Comparison of ENCODE assay signal across 8 cellular contexts in the genomic region with DNA sequence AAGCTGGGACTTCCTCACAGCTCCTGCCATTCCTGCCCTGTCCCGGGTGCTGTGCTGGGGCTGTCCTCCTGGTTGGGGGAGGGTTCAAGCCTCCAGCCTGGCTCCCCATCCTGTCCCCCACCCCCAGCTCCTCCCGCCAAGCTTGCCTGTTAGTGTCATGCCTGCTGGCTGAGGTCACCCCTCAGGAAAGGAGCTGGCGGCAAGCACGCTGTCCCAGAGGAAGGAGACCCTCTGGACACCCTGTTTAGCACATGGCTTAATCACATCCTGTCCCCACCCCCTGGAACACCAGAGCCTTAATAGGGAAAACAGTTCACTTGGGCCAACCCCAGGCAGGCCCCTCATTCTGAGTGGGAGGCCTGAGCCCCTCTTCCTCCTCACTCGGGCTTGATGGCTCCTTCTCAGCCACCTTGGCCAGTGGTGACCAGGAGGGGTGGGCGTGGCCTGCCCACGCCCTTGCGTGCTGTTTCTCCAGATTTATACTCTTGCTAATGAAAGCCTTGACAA. TPM values are rescaled to one million over a fixed set of nuclear protein-coding genes. Genes with fewer than 3 reads are reported as not detected.
A peak's percentile ranks its signal among the peaks of the same experiment; 100 is the strongest.
DNase-seq lines count a peak whose midpoint lies in the region; ATAC-seq and TF ChIP-seq lines count a peak whose summit lies in the region.

No MANE protein-coding gene starts in this region.

- H3K27ac Mint-ChIP-seq in Caco-2 (ENCODE audit: unreplicated experiment) (peak overlapping the region; percentile 81), progenitor cell of endocrine pancreas (peak overlapping the region; percentile 93)
- no peak overlapping the region for H3K27ac Mint-ChIP-seq in activated T-helper 1 cell treated with anti-CD3 and anti-CD28 coated beads, Interleukin-12 subunit alpha, Interleukin-12 subunit beta, Interleukin-2, Interleukin-4 antibody, amounts not matched to agents 30 ng/mL and 10 ng/mL and 1 ng/mL, durations not matched to agents 14 hours and 24 hours and 36 hours
- H3K27ac Mint-ChIP-seq in CD8-positive, alpha-beta T cell, result no peak overlapping the region

- TF ChIP-seq CTCF in Caco-2 (IDR thresholded peaks at IDR 0.05; ENCODE audit: insufficient read depth in 1 of 2, low read depth in 1 of 2, low read length in 1 of 2, severe bottlenecking in 1 of 2, unreplicated experiment in 1 of 2) (no peak), progenitor cell of endocrine pancreas (IDR thresholded peaks at IDR 0.05; ENCODE audit: unreplicated experiment) (no peak)
- no peak for TF ChIP-seq CTCF in CD8-positive, alpha-beta T cell (IDR thresholded peaks at IDR 0.05)

- no peaks in the 10 kb centered on the region for H3K9me3 ChIP-seq in Caco-2
- no peaks in the 10 kb centered on the region for H3K9me3 ChIP-seq in CD8-positive, alpha-beta T cell (ENCODE audit: low read length)

- peaks cover 1% of the 10 kb centered on the region; the same call in 1 of the 2 replicates for H3K36me3 ChIP-seq in Caco-2 (ENCODE audit: control insufficient read depth, insufficient read depth, low read length)
- H3K36me3 ChIP-seq in CD8-positive, alpha-beta T cell (ENCODE audit: insufficient read depth, low read length), result peaks cover 45% of the 10 kb centered on the region

- ATAC-seq in Right ventricle myocardium superior (ENCODE audit: poor library complexity) (peak; percentile 68), GM19397 (IDR thresholded peaks at IDR 0.05; ENCODE audit: unreplicated experiment) (no peak)
- no peak for ATAC-seq in CD8-positive, alpha-beta T cell

- H3K27me3 Mint-ChIP-seq in Caco-2 (ENCODE audit: insufficient read depth, unreplicated experiment) (no peaks in the 10 kb centered on the region), progenitor cell of endocrine pancreas (no peaks in the 10 kb centered on the region)
- no peaks in the 10 kb centered on the region for H3K27me3 Mint-ChIP-seq in activated T-helper 1 cell treated with anti-CD3 and anti-CD28 coated beads, Interleukin-12 subunit alpha, Interleukin-12 subunit beta, Interleukin-2, Interleukin-4 antibody, amounts not matched to agents 30 ng/mL and 10 ng/mL and 1 ng/mL, durations not matched to agents 14 hours and 24 hours and 36 hours (ENCODE audit: insufficient read depth)
- H3K27me3 Mint-ChIP-seq in CD8-positive, alpha-beta T cell (ENCODE audit: low read depth), result no peaks in the 10 kb centered on the region

- intact Hi-C loops in Caco-2 (cut with micrococcal nuclease; ENCODE audit: unreplicated experiment) (no loop called here), Right ventricle myocardium superior (cut with DNase I) (no loop called here)
- intact Hi-C loops in activated T-helper 1 cell treated with anti-CD3 and anti-CD28 coated beads, Interleukin-12 subunit alpha, Interleukin-12 subunit beta, Interleukin-2, Interleukin-4 antibody, amounts not matched to agents 30 ng/mL and 10 ng/mL and 1 ng/mL, durations not matched to agents 14 hours and 24 hours and 36 hours (cut with micrococcal nuclease), result loop anchor here (1.0 kb wide), 1 partner anchor 9 kb away; no protein-coding TSS in a partner anchor
- intact Hi-C loops in CD8-positive, alpha-beta T cell (cut with DNase I, micrococcal nuclease), result no loop called here

- H3K27me3 ChIP-seq in Caco-2 (replicated peaks; ENCODE audit: control insufficient read depth, insufficient read depth, low read length), result no peaks in the 10 kb centered on the region
- H3K27me3 ChIP-seq in CD8-positive, alpha-beta T cell (ENCODE audit: insufficient read depth, low read length), result no peaks in the 10 kb centered on the region

- peaks cover 41% of the 10 kb centered on the region for H3K36me3 Mint-ChIP-seq in Caco-2 (ENCODE audit: insufficient read depth, unreplicated experiment)
- peaks cover 21% of the 10 kb centered on the region for H3K36me3 Mint-ChIP-seq in progenitor cell of endocrine pancreas (ENCODE audit: insufficient read depth)
- H3K36me3 Mint-ChIP-seq in activated T-helper 1 cell treated with anti-CD3 and anti-CD28 coated beads, Interleukin-12 subunit alpha, Interleukin-12 subunit beta, Interleukin-2, Interleukin-4 antibody, amounts not matched to agents 30 ng/mL and 10 ng/mL and 1 ng/mL, durations not matched to agents 14 hours and 24 hours and 36 hours (ENCODE audit: low read depth), result peaks cover 47% of the 10 kb centered on the region
- H3K36me3 Mint-ChIP-seq in CD8-positive, alpha-beta T cell, result peaks cover 63% of the 10 kb centered on the region

- H3K27ac ChIP-seq in CD8-positive, alpha-beta T cell (ENCODE audit: low read depth, low read length), result no peak overlapping the region

- no peak for DNase-seq in Caco-2
- DNase-seq in SW480 (ENCODE audit: low spot score), result peak; percentile 87
- DNase-seq in Right ventricle myocardium superior, result peak; percentile 82
- no peak for DNase-seq in progenitor cell of endocrine pancreas (ENCODE audit: low spot score, unreplicated experiment)
- no peak for DNase-seq in hippocampal formation (lab: John Stamatoyannopoulos, UW)
- DNase-seq in activated T-helper 1 cell treated with anti-CD3 and anti-CD28 coated beads, Interleukin-12 subunit alpha, Interleukin-12 subunit beta, Interleukin-2, Interleukin-4 antibody, amounts not matched to agents 30 ng/mL and 10 ng/mL and 1 ng/mL, durations not matched to agents 14 hours and 24 hours and 36 hours (ENCODE audit: low spot score), result no peak
- DNase-seq in CD8-positive, alpha-beta T cell, result no peak

- CTCF ChIA-PET in Caco-2 (lab: Charles Lee), result no interaction called here
- CTCF ChIA-PET in CD8-positive, alpha-beta T cell (lab: Charles Lee), result interaction anchor here (1.1 to 1.2 kb wide), 3 partner anchors 16 to 47 kb away, joined by 3 read pairs; no protein-coding TSS in a partner anchor

- H3K4me1 ChIP-seq in Caco-2, result peaks cover 19% of the 10 kb centered on the region
- H3K4me1 ChIP-seq in CD8-positive, alpha-beta T cell (ENCODE audit: insufficient read depth, low read length), result peaks cover 53% of the 10 kb centered on the region

- no TSS peak for BruUV-seq in Caco-2 (replicated peaks; lab: Mats Ljungman, UMichigan)

- H3K4me3 Mint-ChIP-seq in Caco-2 (ENCODE audit: unreplicated experiment), result no peak overlapping the region
- no peak overlapping the region for H3K4me3 Mint-ChIP-seq in progenitor cell of endocrine pancreas (ENCODE audit: low read depth)
- no peak overlapping the region for H3K4me3 Mint-ChIP-seq in activated T-helper 1 cell treated with anti-CD3 and anti-CD28 coated beads, Interleukin-12 subunit alpha, Interleukin-12 subunit beta, Interleukin-2, Interleukin-4 antibody, amounts not matched to agents 30 ng/mL and 10 ng/mL and 1 ng/mL, durations not matched to agents 14 hours and 24 hours and 36 hours
- no peak overlapping the region for H3K4me3 Mint-ChIP-seq in CD8-positive, alpha-beta T cell

- peaks cover 22% of the 10 kb centered on the region for H3K4me1 Mint-ChIP-seq in Caco-2 (ENCODE audit: low read depth, unreplicated experiment)
- peaks cover 21% of the 10 kb centered on the region for H3K4me1 Mint-ChIP-seq in progenitor cell of endocrine pancreas (ENCODE audit: low read depth)
- peaks cover 61% of the 10 kb centered on the region for H3K4me1 Mint-ChIP-seq in activated T-helper 1 cell treated with anti-CD3 and anti-CD28 coated beads, Interleukin-12 subunit alpha, Interleukin-12 subunit beta, Interleukin-2, Interleukin-4 antibody, amounts not matched to agents 30 ng/mL and 10 ng/mL and 1 ng/mL, durations not matched to agents 14 hours and 24 hours and 36 hours (ENCODE audit: low read depth)
- peaks cover 42% of the 10 kb centered on the region for H3K4me1 Mint-ChIP-seq in CD8-positive, alpha-beta T cell (ENCODE audit: low read depth)

- no peaks in the 10 kb centered on the region for H3K9me3 Mint-ChIP-seq in Caco-2 (ENCODE audit: unreplicated experiment)
- no peaks in the 10 kb centered on the region for H3K9me3 Mint-ChIP-seq in progenitor cell of endocrine pancreas (ENCODE audit: low read depth)
- H3K9me3 Mint-ChIP-seq in activated T-helper 1 cell treated with anti-CD3 and anti-CD28 coated beads, Interleukin-12 subunit alpha, Interleukin-12 subunit beta, Interleukin-2, Interleukin-4 antibody, amounts not matched to agents 30 ng/mL and 10 ng/mL and 1 ng/mL, durations not matched to agents 14 hours and 24 hours and 36 hours, result no peaks in the 10 kb centered on the region
- no peaks in the 10 kb centered on the region for H3K9me3 Mint-ChIP-seq in CD8-positive, alpha-beta T cell

- no peak overlapping the region for H3K4me3 ChIP-seq in Caco-2 (ENCODE audit: low read depth, low read length)
- H3K4me3 ChIP-seq in CD8-positive, alpha-beta T cell (ENCODE audit: low read depth, low read length), result no peak overlapping the region

- POLR2A ChIA-PET in Caco-2 (lab: Charles Lee), result no interaction called here
- POLR2A ChIA-PET in CD8-positive, alpha-beta T cell (lab: Charles Lee), result no interaction called here

RNA-seq across cellular contexts. Expression of gene PHYHD1, which starts 9.2 kb away (rescaled TPM):
- 0.59 and 0.63 TPM in 2 replicates for total RNA-seq in Caco-2 (2022)
- total RNA-seq in Right ventricle myocardium superior, result 28.7 TPM
- 19.9 and 21.3 TPM in 2 replicates for total RNA-seq in progenitor cell of endocrine pancreas
- total RNA-seq in activated T-helper 1 cell treated with anti-CD3 and anti-CD28 coated beads, Interleukin-12 subunit alpha, Interleukin-12 subunit beta, Interleukin-2, Interleukin-4 antibody, amounts not matched to agents 30 ng/mL and 10 ng/mL and 1 ng/mL, durations not matched to agents 14 hours and 24 hours and 36 hours, result 0.34 and 1.0 TPM in 2 replicates
- total RNA-seq in CD8-positive, alpha-beta T cell, result 1 to 10 TPM; 1.0 to 2.5 TPM

RNA-seq across cellular contexts. Expression of gene LRRC8A, which starts 29.6 kb away (rescaled TPM):
- total RNA-seq in Caco-2 (2022), result 21.9 and 22.4 TPM in 2 replicates
- 20.2 TPM for total RNA-seq in Right ventricle myocardium superior
- total RNA-seq in progenitor cell of endocrine pancreas, result 38.2 and 38.8 TPM in 2 replicates
- 30.1 and 32.9 TPM in 2 replicates for total RNA-seq in activated T-helper 1 cell treated with anti-CD3 and anti-CD28 coated beads, Interleukin-12 subunit alpha, Interleukin-12 subunit beta, Interleukin-2, Interleukin-4 antibody, amounts not matched to agents 30 ng/mL and 10 ng/mL and 1 ng/mL, durations not matched to agents 14 hours and 24 hours and 36 hours
- total RNA-seq in CD8-positive, alpha-beta T cell, result 10 to 100 TPM; 35.0 to 40.1 TPM

RNA-seq across cellular contexts. Expression of gene KYAT1, which starts 29.8 kb away (rescaled TPM):
- total RNA-seq in Caco-2 (2022) (6.9 and 7.8 TPM in 2 replicates), Right ventricle myocardium superior (12.6 TPM), progenitor cell of endocrine pancreas (11.5 and 11.7 TPM in 2 replicates)
- 10.6 and 12.2 TPM in 2 replicates for total RNA-seq in activated T-helper 1 cell treated with anti-CD3 and anti-CD28 coated beads, Interleukin-12 subunit alpha, Interleukin-12 subunit beta, Interleukin-2, Interleukin-4 antibody, amounts not matched to agents 30 ng/mL and 10 ng/mL and 1 ng/mL, durations not matched to agents 14 hours and 24 hours and 36 hours
- total RNA-seq in CD8-positive, alpha-beta T cell, result 1 to 10 TPM; 2.4 to 3.0 TPM

RNA-seq across cellular contexts. Expression of gene DOLK, which starts 35.8 kb away (rescaled TPM):
- total RNA-seq in Caco-2 (2022) (25.9 and 27.2 TPM in 2 replicates), Right ventricle myocardium superior (6.4 TPM), progenitor cell of endocrine pancreas (15.5 and 16.3 TPM in 2 replicates)
- total RNA-seq in activated T-helper 1 cell treated with anti-CD3 and anti-CD28 coated beads, Interleukin-12 subunit alpha, Interleukin-12 subunit beta, Interleukin-2, Interleukin-4 antibody, amounts not matched to agents 30 ng/mL and 10 ng/mL and 1 ng/mL, durations not matched to agents 14 hours and 24 hours and 36 hours, result 17.7 and 18.1 TPM in 2 replicates
- total RNA-seq in CD8-positive, alpha-beta T cell, result 10 to 100 TPM; 10.4 to 10.7 TPM

RNA-seq across cellular contexts. Expression of gene NUP188, which starts 35.9 kb away (rescaled TPM):
- total RNA-seq in Caco-2 (2022) (80.9 and 85.7 TPM in 2 replicates), Right ventricle myocardium superior (21.0 TPM), progenitor cell of endocrine pancreas (68.3 and 74.8 TPM in 2 replicates)
- 154 and 158 TPM in 2 replicates for total RNA-seq in activated T-helper 1 cell treated with anti-CD3 and anti-CD28 coated beads, Interleukin-12 subunit alpha, Interleukin-12 subunit beta, Interleukin-2, Interleukin-4 antibody, amounts not matched to agents 30 ng/mL and 10 ng/mL and 1 ng/mL, durations not matched to agents 14 hours and 24 hours and 36 hours
- 10 to 100 TPM; 48.7 to 49.0 TPM for total RNA-seq in CD8-positive, alpha-beta T cell

Comparison
In these comparisons a context has a peak if more than half of its experiments do, and no peak if none do; other contexts are left out.
1. DNase-seq: peak in SW480 (single experiment) and Right ventricle myocardium superior (single experiment); none in Caco-2 (0 of 2), progenitor cell of endocrine pancreas (single experiment), hippocampal formation (0 of 2), activated T-helper 1 cell treated with anti-CD3 and anti-CD28 coated beads, Interleukin-12 subunit alpha, Interleukin-12 subunit beta, Interleukin-2, Interleukin-4 antibody, amounts not matched to agents 30 ng/mL and 10 ng/mL and 1 ng/mL, durations not matched to agents 14 hours and 24 hours and 36 hours (single experiment) and CD8-positive, alpha-beta T cell (0 of 7).
2. H3K27ac Mint-ChIP-seq: peak in Caco-2 (single experiment) and progenitor cell of endocrine pancreas (single experiment); none in activated T-helper 1 cell treated with anti-CD3 and anti-CD28 coated beads, Interleukin-12 subunit alpha, Interleukin-12 subunit beta, Interleukin-2, Interleukin-4 antibody, amounts not matched to agents 30 ng/mL and 10 ng/mL and 1 ng/mL, durations not matched to agents 14 hours and 24 hours and 36 hours (single experiment) and CD8-positive, alpha-beta T cell (single experiment).